ENCODE assay signal across 13 cellular contexts in the genomic region with DNA sequence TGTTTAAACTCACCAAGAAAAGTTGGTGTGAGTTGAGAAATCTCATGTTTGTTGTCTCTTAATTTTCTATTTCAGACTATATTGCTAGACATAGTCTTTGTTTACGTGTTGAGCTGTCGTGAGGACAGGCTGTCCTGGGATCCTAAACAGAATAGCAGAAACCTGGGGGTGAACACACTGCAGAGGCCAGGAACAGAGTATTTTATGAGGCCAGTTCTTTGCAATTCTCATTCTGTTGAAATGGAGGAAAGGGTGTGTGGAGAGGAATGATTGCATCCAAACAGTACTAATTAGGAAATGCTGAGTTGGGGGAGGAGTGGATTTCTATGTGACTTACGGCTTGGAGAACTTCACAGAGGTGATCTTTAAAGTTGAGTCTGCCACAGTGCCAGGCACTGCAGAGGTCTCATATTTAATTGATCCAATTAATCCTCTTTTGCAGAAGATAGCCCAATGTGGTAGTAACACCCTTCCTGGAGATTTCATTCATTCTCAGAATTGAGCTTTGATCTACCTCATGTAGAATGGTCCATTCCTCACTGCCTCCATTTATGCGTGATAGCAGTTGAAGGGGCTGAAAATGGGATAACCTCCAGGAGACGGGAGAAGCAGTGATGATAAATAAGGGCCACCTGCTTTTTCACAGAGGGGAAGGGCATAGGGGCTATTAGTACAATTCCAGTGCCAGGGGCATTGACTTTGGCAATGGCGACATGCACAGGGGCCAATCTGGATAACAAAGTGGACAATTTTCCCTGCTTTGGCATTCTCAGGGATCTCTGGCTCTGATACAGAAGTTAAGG.
DNase-seq lines count a peak whose midpoint lies in the region; ATAC-seq, FAIRE-seq and TF ChIP-seq lines count a peak whose summit lies in the region.
"Had no signal": no experiment of that assay in that cellular context is flagged by ENCODE, and none has a peak within 500 bp of the region (broad histone marks: within the 10 kb centered on the region; RNA-seq: fewer than 3 reads in every experiment).

No MANE protein-coding gene starts in this region.

- 0 out of 3 replicates have a peak, but pooled peaks cover 4% of the 10 kb centered on the region for H3K9me3 ChIP-seq in A549
- no peaks in the 10 kb centered on the region for H3K9me3 ChIP-seq in T-helper 17 cell (ENCODE audit: control insufficient read depth, low read length, poor library complexity, severe bottlenecking)
- H3K9me3 ChIP-seq: psoas muscle had no signal

- H3K4me3 ChIP-seq in A549 (no peak overlapping the region), GM12864 (ENCODE audit: low read depth, low read length) (peak overlapping the region; percentile 77; the same call in 1 of the 2 replicates), fibroblast of villous mesenchyme (ENCODE audit: low read depth, low read length) (no peak overlapping the region)
- H3K4me3 ChIP-seq: psoas muscle had no signal

- FAIRE-seq in A549 (lab: Jason Lieb, UNC) = no peak
- FAIRE-seq: colon had no signal

- peaks cover 70% of the 10 kb centered on the region for H3K4me1 Mint-ChIP-seq in T-helper 17 cell

- H3K4me3 Mint-ChIP-seq in T-helper 17 cell = peak overlapping the region; percentile 99

- H3K27me3 Mint-ChIP-seq in T-helper 17 cell = no peaks in the 10 kb centered on the region

- ATAC-seq in A549 = no peak
- ATAC-seq in T-helper 17 cell = no peak
- ATAC-seq: psoas muscle had no signal

- DNase-seq in A549 (ENCODE audit: low read depth in 1 of 2, low spot score in 1 of 2) (no peak), GM12864 (ENCODE audit: low read depth) (no peak), T-helper 17 cell (no peak), fibroblast of villous mesenchyme (ENCODE audit: low read depth) (peak; percentile 81), DMS79 (lab: John Stamatoyannopoulos, UW) (no peak), G401 (ENCODE audit: low spot score) (no peak), T1000 (lab: John Stamatoyannopoulos, UW) (no peak)
- no peak for DNase-seq in central memory CD4-positive, alpha-beta T cell
- DNase-seq: COR-L47, NCI-H2107, psoas muscle, SHP77 treated with DMSO at 0.1 percent for 48 hours had no signal

- H3K27ac Mint-ChIP-seq in T-helper 17 cell = peak overlapping the region; percentile 91

- H3K4me2 ChIP-seq in A549 = peak overlapping the region; percentile 75

- in situ Hi-C loops in G401 (cut with HindIII; ENCODE audit: low sequenced_read_pairs) = no loop called here

- peaks cover 63% of the 10 kb centered on the region for H3K4me1 ChIP-seq in A549

- no peak overlapping the region for H3K27ac ChIP-seq in A549
- H3K27ac ChIP-seq: psoas muscle had no signal

- no peak for TF ChIP-seq EP300 in A549 (IDR thresholded peaks at IDR 0.05)

- no peak for TF ChIP-seq POLR2A in A549 (IDR thresholded peaks at IDR 0.05; ENCODE audit: low read length)

- POLR2A ChIA-PET in A549 (lab: Yijun Ruan, JAX) = interaction anchor here (0.9 kb wide), 1 partner anchor 53 kb away, joined by 3 read pairs; no protein-coding TSS in a partner anchor

- TF ChIP-seq RAD21 in A549 (conservative IDR thresholded peaks at IDR 0.05 in 1 of 2, IDR thresholded peaks at IDR 0.05 in 1 of 2) = no peak

- peaks cover 9% of the 10 kb centered on the region for H3K36me3 Mint-ChIP-seq in T-helper 17 cell (ENCODE audit: low read depth)

- TF ChIP-seq CTCF in A549 (IDR thresholded peaks at IDR 0.05) (no peak), GM12864 (IDR thresholded peaks at IDR 0.05; ENCODE audit: low read depth, low read length, missing control alignments) (no peak), fibroblast of villous mesenchyme (IDR thresholded peaks at IDR 0.05; ENCODE audit: insufficient read depth, low read depth, low read length) (no peak)

- WGBS in A549 (ENCODE audit: missing lambda C conversion rate) = 93% methylated on average over 6 of the region's 6 CpGs

- CTCF ChIA-PET in A549 (lab: Yijun Ruan, JAX) = interaction anchor here (1.5 to 2.4 kb wide), 2 partner anchors 64 to 283 kb away, joined by 6 to 9 read pairs; a partner anchor contains a TSS

TF ChIP-seq in A549, 52 proteins besides CTCF, POLR2A, EP300 and RAD21:
- no peak for TF ChIP-seq CHD4 (IDR thresholded peaks at IDR 0.05; ENCODE audit: borderline replicate concordance)
- TF ChIP-seq, protein P1, sequence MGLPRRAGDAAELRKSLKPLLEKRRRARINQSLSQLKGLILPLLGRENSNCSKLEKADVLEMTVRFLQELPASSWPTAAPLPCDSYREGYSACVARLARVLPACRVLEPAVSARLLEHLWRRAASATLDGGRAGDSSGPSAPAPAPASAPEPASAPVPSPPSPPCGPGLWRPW (IDR thresholded peaks at IDR 0.05) = no peak
- TF ChIP-seq EHMT2 (IDR thresholded peaks at IDR 0.05; ENCODE audit: low read depth) = no peak
- TF ChIP-seq RARB (CRISPR knock-in tag; IDR thresholded peaks at IDR 0.05) = no peak
- TF ChIP-seq CHD2 (IDR thresholded peaks at IDR 0.05; ENCODE audit: low read length, partially characterized antibody) = no peak
- TF ChIP-seq BHLHE40 (IDR thresholded peaks at IDR 0.05; ENCODE audit: low read depth, low read length) = no peak
- TF ChIP-seq FOSB (CRISPR knock-in tag; IDR thresholded peaks at IDR 0.05) = no peak
- no peak for TF ChIP-seq ESRRA (IDR thresholded peaks at IDR 0.05; ENCODE audit: borderline replicate concordance, low read length)
- TF ChIP-seq HOXB13 (CRISPR knock-in tag; IDR thresholded peaks at IDR 0.05; ENCODE audit: low read depth) = no peak
- TF ChIP-seq, protein P2, sequence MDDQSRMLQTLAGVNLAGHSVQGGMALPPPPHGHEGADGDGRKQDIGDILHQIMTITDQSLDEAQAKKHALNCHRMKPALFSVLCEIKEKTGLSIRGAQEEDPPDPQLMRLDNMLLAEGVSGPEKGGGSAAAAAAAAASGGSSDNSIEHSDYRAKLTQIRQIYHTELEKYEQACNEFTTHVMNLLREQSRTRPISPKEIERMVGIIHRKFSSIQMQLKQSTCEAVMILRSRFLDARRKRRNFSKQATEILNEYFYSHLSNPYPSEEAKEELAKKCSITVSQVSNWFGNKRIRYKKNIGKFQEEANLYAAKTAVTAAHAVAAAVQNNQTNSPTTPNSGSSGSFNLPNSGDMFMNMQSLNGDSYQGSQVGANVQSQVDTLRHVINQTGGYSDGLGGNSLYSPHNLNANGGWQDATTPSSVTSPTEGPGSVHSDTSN (IDR thresholded peaks at IDR 0.05) = no peak
- no peak for TF ChIP-seq RFX5 (IDR thresholded peaks at IDR 0.05)
- TF ChIP-seq FOSL2 (IDR thresholded peaks at IDR 0.05) = no peak
- TF ChIP-seq FOSL2 (CRISPR knock-in tag; IDR thresholded peaks at IDR 0.05) = no peak
- no peak for TF ChIP-seq FOXS1 (CRISPR knock-in tag; IDR thresholded peaks at IDR 0.05)
- no peak for TF ChIP-seq MAFK (IDR thresholded peaks at IDR 0.05; ENCODE audit: partially characterized antibody)
- TF ChIP-seq RNF2 (IDR thresholded peaks at IDR 0.05; ENCODE audit: borderline replicate concordance, low read depth) = no peak
- TF ChIP-seq MYC (IDR thresholded peaks at IDR 0.05; ENCODE audit: borderline replicate concordance, low read length) = no peak
